Comparison of ENCODE assay signal across 23 cellular contexts in the genomic region with DNA sequence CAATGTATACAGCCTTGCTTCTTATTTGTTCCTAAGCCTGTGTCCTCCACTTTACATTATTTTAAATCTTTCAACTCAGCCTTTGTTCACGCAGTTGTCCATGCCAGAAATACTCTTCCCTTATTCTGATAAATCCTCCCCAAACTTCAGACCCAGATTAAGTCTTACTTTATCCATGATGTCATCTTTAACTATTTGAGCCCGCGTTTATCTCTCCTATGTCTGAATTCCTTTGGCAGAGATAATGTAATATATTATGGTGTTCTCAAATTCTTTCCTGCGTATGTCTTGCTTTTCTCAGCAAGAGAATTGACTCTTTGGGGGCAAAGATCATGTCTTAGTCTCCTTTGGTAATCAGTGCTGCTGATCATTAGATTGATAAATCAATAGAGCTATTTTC.
"Had no signal": no experiment of that assay in that cellular context is flagged by ENCODE, and none has a peak within 500 bp of the region (broad histone marks: within the 10 kb centered on the region; RNA-seq: fewer than 3 reads in every experiment).

No MANE protein-coding gene starts in this region.

- H3K4me3 Mint-ChIP-seq: endodermal cell; naive thymus-derived CD8-positive, alpha-beta T cell; neural crest cell; stimulated activated effector memory CD8-positive, alpha-beta T cell treated with anti-CD3 and anti-CD28 coated beads, Interleukin-12 subunit alpha, Interleukin-12 subunit beta, amount 100 ng/mL, for 72 hours; type B pancreatic cell had no signal

- H3K4me3 ChIP-seq: coronary artery, heart right ventricle, mucosa of descending colon, ovary, right atrium auricular region, suprapubic skin, thyroid gland had no signal

- H3K4me1 Mint-ChIP-seq: naive thymus-derived CD8-positive, alpha-beta T cell; stimulated activated effector memory CD8-positive, alpha-beta T cell treated with anti-CD3 and anti-CD28 coated beads, Interleukin-12 subunit alpha, Interleukin-12 subunit beta, amount 100 ng/mL, for 72 hours had no signal

- H3K4me1 ChIP-seq: heart right ventricle, right atrium auricular region, suprapubic skin, thyroid gland had no signal

- ATAC-seq: heart right ventricle; left lobe of liver; mucosa of descending colon; naive thymus-derived CD8-positive, alpha-beta T cell; stimulated activated effector memory CD8-positive, alpha-beta T cell treated with anti-CD3 and anti-CD28 coated beads, Interleukin-12 subunit alpha, Interleukin-12 subunit beta, amount 100 ng/mL, for 72 hours; stimulated activated naive CD8-positive, alpha-beta T cell treated with anti-CD3 and anti-CD28 coated beads, Interleukin-15, Interleukin-2, amounts not matched to agents 100 U/mL and 50 U/mL, for 24 hours had no signal

- H3K27ac Mint-ChIP-seq: endodermal cell; naive thymus-derived CD8-positive, alpha-beta T cell; stimulated activated effector memory CD8-positive, alpha-beta T cell treated with anti-CD3 and anti-CD28 coated beads, Interleukin-12 subunit alpha, Interleukin-12 subunit beta, amount 100 ng/mL, for 72 hours; type B pancreatic cell had no signal

- H3K9me3 Mint-ChIP-seq: endodermal cell had no signal

- H3K27me3 ChIP-seq: ovary, right atrium auricular region, suprapubic skin, thyroid gland had no signal

- DNase-seq: effector CD4-positive, alpha-beta T cell; endodermal cell; erythroblast; heart right ventricle; hypothalamus; islet precursor cell; mammary epithelial cell; mucosa of descending colon; naive thymus-derived CD8-positive, alpha-beta T cell; nucleus accumbens; ovary; small intestine; stimulated activated CD4-positive, alpha-beta T cell treated with anti-CD3 and anti-CD28 coated beads, Interleukin-2, amount 100 ng/mL, for 48 hours; stimulated activated CD8-positive, alpha-beta memory T cell treated with anti-CD3 and anti-CD28 coated beads, Interleukin-4, amount 100 ng/mL, for 48 hours; stimulated activated naive CD8-positive, alpha-beta T cell treated with anti-CD3 and anti-CD28 coated beads, Interleukin-15, Interleukin-2, amounts not matched to agents 100 U/mL and 50 U/mL, for 24 hours; thyroid gland had no signal

- H3K36me3 Mint-ChIP-seq: naive thymus-derived CD8-positive, alpha-beta T cell; stimulated activated effector memory CD8-positive, alpha-beta T cell treated with anti-CD3 and anti-CD28 coated beads, Interleukin-12 subunit alpha, Interleukin-12 subunit beta, amount 100 ng/mL, for 72 hours; type B pancreatic cell had no signal

- H3K9me3 ChIP-seq: heart right ventricle, mucosa of descending colon, right atrium auricular region, suprapubic skin, thyroid gland had no signal

- H3K36me3 ChIP-seq: heart right ventricle, ovary, right atrium auricular region, suprapubic skin, thyroid gland had no signal

- H3K27me3 Mint-ChIP-seq: type B pancreatic cell had no signal

- H3K27ac ChIP-seq: coronary artery, heart right ventricle, ovary, right atrium auricular region, suprapubic skin, thyroid gland had no signal
